ENCODE assay signal across 17 cellular contexts in genomic region chr9:95923794-95924193, GRCh38.
"Had no signal": no experiment of that assay in that cellular context is flagged by ENCODE, and none has a peak within 500 bp of the region (broad histone marks: within the 10 kb centered on the region; RNA-seq: fewer than 3 reads in every experiment).

No MANE protein-coding gene starts in this region.

- H3K27me3 ChIP-seq: ascending aorta, gastrocnemius medialis, heart left ventricle, upper lobe of left lung had no signal

- H3K9me3 ChIP-seq: ascending aorta, gastrocnemius medialis, heart left ventricle, upper lobe of left lung had no signal

- H3K9me3 Mint-ChIP-seq: activated CD4-positive, alpha-beta T cell treated with anti-CD3 and anti-CD28 coated beads, Interleukin-2, amount 10 ng/mL, durations not matched to agents 7 days and 5 days; activated naive CD4-positive, alpha-beta T cell treated with anti-CD3 and anti-CD28 coated beads, Interleukin-2, amount 10 ng/mL, durations not matched to agents 7 days and 5 days; activated naive CD8-positive, alpha-beta T cell treated with anti-CD3 and anti-CD28 coated beads, Interleukin-2, amount 50 U/mL, for 24 hours; activated T-cell treated with anti-CD3 and anti-CD28 coated beads, Interleukin-2, amount 50 U/mL, for 4 hours; central memory CD8-positive, alpha-beta T cell; stimulated activated naive CD8-positive, alpha-beta T cell treated with anti-CD3 and anti-CD28 coated beads, Interleukin-15, Interleukin-2, amounts not matched to agents 100 ng/mL and 50 ng/mL, for 24 hours; T-helper 1 cell treated with Interleukin-12 subunit alpha and Interleukin-12 subunit beta and Interleukin-4 antibody, amounts not matched to agents 30 μg/mL and 1 μg/mL, for 36 hours had no signal

- H3K4me1 ChIP-seq: ascending aorta, gastrocnemius medialis, heart left ventricle, upper lobe of left lung had no signal

- H3K27ac ChIP-seq: ascending aorta, gastrocnemius medialis, heart left ventricle, upper lobe of left lung had no signal

- H3K4me3 ChIP-seq: ascending aorta, gastrocnemius medialis, heart left ventricle, upper lobe of left lung had no signal

- H3K4me1 Mint-ChIP-seq: activated CD4-positive, alpha-beta T cell treated with anti-CD3 and anti-CD28 coated beads, Interleukin-2, amount 10 ng/mL, durations not matched to agents 7 days and 5 days; activated naive CD4-positive, alpha-beta T cell treated with anti-CD3 and anti-CD28 coated beads, Interleukin-2, amount 10 ng/mL, durations not matched to agents 7 days and 5 days; central memory CD8-positive, alpha-beta T cell had no signal

- H3K27ac Mint-ChIP-seq: activated CD4-positive, alpha-beta T cell treated with anti-CD3 and anti-CD28 coated beads, Interleukin-2, amount 10 ng/mL, durations not matched to agents 7 days and 5 days; activated CD8-positive, alpha-beta T cell treated with anti-CD3 and anti-CD28 coated beads, Interleukin-2, amount 10 ng/mL, durations not matched to agents 7 days and 5 days; activated naive CD4-positive, alpha-beta T cell treated with anti-CD3 and anti-CD28 coated beads, Interleukin-2, amount 10 ng/mL, durations not matched to agents 7 days and 5 days; activated naive CD8-positive, alpha-beta T cell treated with anti-CD3 and anti-CD28 coated beads, Interleukin-2, amount 50 U/mL, for 24 hours; nephron progenitor cell; stimulated activated naive CD8-positive, alpha-beta T cell treated with anti-CD3 and anti-CD28 coated beads, Interleukin-15, Interleukin-2, amounts not matched to agents 100 ng/mL and 50 ng/mL, for 24 hours; T-helper 1 cell treated with Interleukin-12 subunit alpha and Interleukin-12 subunit beta and Interleukin-4 antibody, amounts not matched to agents 30 μg/mL and 1 μg/mL, for 36 hours had no signal

- H3K4me3 Mint-ChIP-seq: activated CD4-positive, alpha-beta T cell treated with anti-CD3 and anti-CD28 coated beads, Interleukin-2, amount 10 ng/mL, durations not matched to agents 7 days and 5 days; activated CD8-positive, alpha-beta T cell treated with anti-CD3 and anti-CD28 coated beads, Interleukin-2, amount 10 ng/mL, durations not matched to agents 7 days and 5 days; activated naive CD4-positive, alpha-beta T cell treated with anti-CD3 and anti-CD28 coated beads, Interleukin-2, amount 10 ng/mL, durations not matched to agents 7 days and 5 days; activated naive CD8-positive, alpha-beta T cell treated with anti-CD3 and anti-CD28 coated beads, Interleukin-2, amount 50 U/mL, for 24 hours; activated T-cell treated with anti-CD3 and anti-CD28 coated beads, Interleukin-2, amount 50 U/mL, for 4 hours; central memory CD8-positive, alpha-beta T cell; nephron progenitor cell; stimulated activated naive CD8-positive, alpha-beta T cell treated with anti-CD3 and anti-CD28 coated beads, Interleukin-15, Interleukin-2, amounts not matched to agents 100 ng/mL and 50 ng/mL, for 24 hours; T-helper 1 cell treated with Interleukin-12 subunit alpha and Interleukin-12 subunit beta and Interleukin-4 antibody, amounts not matched to agents 30 μg/mL and 1 μg/mL, for 36 hours had no signal

- DNase-seq: activated CD4-positive, alpha-beta T cell treated with anti-CD3 and anti-CD28 coated beads, Interleukin-2, amount 10 ng/mL, durations not matched to agents 7 days and 5 days; activated CD8-positive, alpha-beta T cell treated with anti-CD3 and anti-CD28 coated beads, Interleukin-2, amount 10 ng/mL, durations not matched to agents 7 days and 5 days; activated naive CD4-positive, alpha-beta T cell treated with anti-CD3 and anti-CD28 coated beads, Interleukin-2, amount 10 ng/mL, durations not matched to agents 7 days and 5 days; activated naive CD8-positive, alpha-beta T cell treated with anti-CD3 and anti-CD28 coated beads, Interleukin-2, amount 50 U/mL, for 24 hours; activated T-cell treated with anti-CD3 and anti-CD28 coated beads, Interleukin-2, amount 50 U/mL, for 4 hours; cortex of kidney; gastrocnemius medialis; heart left ventricle; midbrain; nephron progenitor cell; nucleus accumbens; stimulated activated CD4-positive, alpha-beta T cell treated with anti-CD3 and anti-CD28 coated beads, Interleukin-2, amount 100 ng/mL, for 48 hours; upper lobe of left lung had no signal

- H3K27me3 Mint-ChIP-seq: activated CD4-positive, alpha-beta T cell treated with anti-CD3 and anti-CD28 coated beads, Interleukin-2, amount 10 ng/mL, durations not matched to agents 7 days and 5 days; activated naive CD4-positive, alpha-beta T cell treated with anti-CD3 and anti-CD28 coated beads, Interleukin-2, amount 10 ng/mL, durations not matched to agents 7 days and 5 days; activated naive CD8-positive, alpha-beta T cell treated with anti-CD3 and anti-CD28 coated beads, Interleukin-2, amount 50 U/mL, for 24 hours; central memory CD8-positive, alpha-beta T cell; stimulated activated naive CD8-positive, alpha-beta T cell treated with anti-CD3 and anti-CD28 coated beads, Interleukin-15, Interleukin-2, amounts not matched to agents 100 ng/mL and 50 ng/mL, for 24 hours had no signal
